ENCODE assay signal across 2 cellular contexts in the genomic region with DNA sequence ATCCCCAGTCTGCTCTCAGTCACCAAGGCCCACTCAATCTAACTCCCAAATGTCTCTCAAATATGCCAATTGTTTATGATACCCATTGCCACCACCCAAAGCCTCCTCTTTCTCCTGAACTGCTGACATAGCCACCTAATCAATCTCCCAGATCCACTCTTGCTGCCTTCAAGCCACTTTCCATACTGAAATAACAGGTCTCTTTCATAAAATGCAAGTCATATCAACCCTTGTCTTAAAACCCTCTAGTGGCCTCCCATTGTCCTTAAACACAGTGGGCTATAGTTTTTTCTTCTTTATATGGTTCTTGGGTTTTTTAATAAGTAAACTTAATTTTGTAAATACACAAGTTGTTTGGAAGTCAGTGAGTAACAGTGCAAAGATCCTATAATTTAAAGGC.
TF ChIP-seq lines count a peak whose summit lies in the region.

No MANE protein-coding gene starts in this region.

TF ChIP-seq in GM23338, 12 proteins besides CTCF, POLR2A, EP300 and RAD21 (continues in another document):
- TF ChIP-seq POLR2AphosphoS5 (IDR thresholded peaks at IDR 0.05; ENCODE audit: low read depth) (no peak), ZNF462 (CRISPR knock-in tag; IDR thresholded peaks at IDR 0.05) (no peak), JUNB (IDR thresholded peaks at IDR 0.05; ENCODE audit: unreplicated experiment) (no peak), STAT1 (IDR thresholded peaks at IDR 0.05; ENCODE audit: unreplicated experiment) (no peak), NANOG (IDR thresholded peaks at IDR 0.05; ENCODE audit: borderline replicate concordance) (no peak), CREB1 (CRISPR knock-in tag; IDR thresholded peaks at IDR 0.05; ENCODE audit: low read depth) (no peak), EZH2phosphoT487 (IDR thresholded peaks at IDR 0.05; ENCODE audit: unreplicated experiment) (no peak), ZNF331 (CRISPR knock-in tag; IDR thresholded peaks at IDR 0.05; ENCODE audit: low read depth) (no peak)
- TF ChIP-seq, protein P1, sequence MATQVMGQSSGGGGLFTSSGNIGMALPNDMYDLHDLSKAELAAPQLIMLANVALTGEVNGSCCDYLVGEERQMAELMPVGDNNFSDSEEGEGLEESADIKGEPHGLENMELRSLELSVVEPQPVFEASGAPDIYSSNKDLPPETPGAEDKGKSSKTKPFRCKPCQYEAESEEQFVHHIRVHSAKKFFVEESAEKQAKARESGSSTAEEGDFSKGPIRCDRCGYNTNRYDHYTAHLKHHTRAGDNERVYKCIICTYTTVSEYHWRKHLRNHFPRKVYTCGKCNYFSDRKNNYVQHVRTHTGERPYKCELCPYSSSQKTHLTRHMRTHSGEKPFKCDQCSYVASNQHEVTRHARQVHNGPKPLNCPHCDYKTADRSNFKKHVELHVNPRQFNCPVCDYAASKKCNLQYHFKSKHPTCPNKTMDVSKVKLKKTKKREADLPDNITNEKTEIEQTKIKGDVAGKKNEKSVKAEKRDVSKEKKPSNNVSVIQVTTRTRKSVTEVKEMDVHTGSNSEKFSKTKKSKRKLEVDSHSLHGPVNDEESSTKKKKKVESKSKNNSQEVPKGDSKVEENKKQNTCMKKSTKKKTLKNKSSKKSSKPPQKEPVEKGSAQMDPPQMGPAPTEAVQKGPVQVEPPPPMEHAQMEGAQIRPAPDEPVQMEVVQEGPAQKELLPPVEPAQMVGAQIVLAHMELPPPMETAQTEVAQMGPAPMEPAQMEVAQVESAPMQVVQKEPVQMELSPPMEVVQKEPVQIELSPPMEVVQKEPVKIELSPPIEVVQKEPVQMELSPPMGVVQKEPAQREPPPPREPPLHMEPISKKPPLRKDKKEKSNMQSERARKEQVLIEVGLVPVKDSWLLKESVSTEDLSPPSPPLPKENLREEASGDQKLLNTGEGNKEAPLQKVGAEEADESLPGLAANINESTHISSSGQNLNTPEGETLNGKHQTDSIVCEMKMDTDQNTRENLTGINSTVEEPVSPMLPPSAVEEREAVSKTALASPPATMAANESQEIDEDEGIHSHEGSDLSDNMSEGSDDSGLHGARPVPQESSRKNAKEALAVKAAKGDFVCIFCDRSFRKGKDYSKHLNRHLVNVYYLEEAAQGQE (IDR thresholded peaks at IDR 0.05; ENCODE audit: unreplicated experiment): no peak
- TF ChIP-seq, protein P2, sequence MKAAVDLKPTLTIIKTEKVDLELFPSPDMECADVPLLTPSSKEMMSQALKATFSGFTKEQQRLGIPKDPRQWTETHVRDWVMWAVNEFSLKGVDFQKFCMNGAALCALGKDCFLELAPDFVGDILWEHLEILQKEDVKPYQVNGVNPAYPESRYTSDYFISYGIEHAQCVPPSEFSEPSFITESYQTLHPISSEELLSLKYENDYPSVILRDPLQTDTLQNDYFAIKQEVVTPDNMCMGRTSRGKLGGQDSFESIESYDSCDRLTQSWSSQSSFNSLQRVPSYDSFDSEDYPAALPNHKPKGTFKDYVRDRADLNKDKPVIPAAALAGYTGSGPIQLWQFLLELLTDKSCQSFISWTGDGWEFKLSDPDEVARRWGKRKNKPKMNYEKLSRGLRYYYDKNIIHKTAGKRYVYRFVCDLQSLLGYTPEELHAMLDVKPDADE (IDR thresholded peaks at IDR 0.05): no peak

TF ChIP-seq in H1, 55 proteins besides CTCF, POLR2A, EP300 and RAD21:
- TF ChIP-seq ATF3 (IDR thresholded peaks at IDR 0.05; ENCODE audit: insufficient read depth, low read depth, low read length) (no peak), CEBPB (IDR thresholded peaks at IDR 0.05; ENCODE audit: low read depth, low read length) (no peak)
